In the genomic region with DNA sequence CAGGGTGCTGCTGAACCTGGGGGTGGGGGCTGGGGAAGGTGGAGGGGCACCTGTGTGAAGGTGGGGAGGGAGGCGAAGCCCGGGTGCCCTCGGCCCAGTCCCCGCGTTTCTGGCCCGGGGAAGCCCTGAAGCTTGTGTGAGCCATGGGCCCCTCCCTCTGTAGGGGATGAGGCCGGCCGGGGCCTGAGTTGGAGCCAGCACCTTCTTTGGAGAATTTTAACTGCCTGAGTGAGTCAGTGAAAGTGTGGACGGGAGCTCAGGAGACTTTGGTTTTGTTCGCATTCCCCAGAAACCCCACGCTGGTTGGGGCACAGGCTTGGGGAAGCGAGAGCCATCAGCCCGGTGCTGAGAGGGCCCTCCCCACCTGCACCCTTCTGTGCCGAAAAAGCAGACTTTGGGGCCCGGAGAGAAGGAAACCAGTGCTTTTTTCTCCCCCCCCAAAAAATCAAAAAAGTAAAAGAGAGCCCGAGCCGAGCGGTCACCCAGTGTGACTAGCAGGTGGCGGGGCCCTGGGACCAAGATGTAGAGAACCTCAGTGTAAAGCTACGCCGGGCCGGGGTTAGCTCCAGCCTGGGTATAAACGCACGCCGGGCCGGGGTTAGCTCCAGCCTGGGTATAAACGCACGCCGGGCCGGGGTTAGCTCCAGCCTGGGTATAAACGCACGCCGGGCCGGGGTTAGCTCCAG, we compare ENCODE assay signal across 1 cellular context.
TF ChIP-seq lines count a peak whose summit lies in the region.

No MANE protein-coding gene starts in this region.

TF ChIP-seq in H1, 55 proteins besides CTCF, POLR2A, EP300 and RAD21:
- no peak for TF ChIP-seq CBX5 (IDR thresholded peaks at IDR 0.05; ENCODE audit: low read depth, low read length)
- no peak for TF ChIP-seq FOSL1 (IDR thresholded peaks at IDR 0.05; ENCODE audit: insufficient read depth, low read depth, low read length)
- TF ChIP-seq SP2 (IDR thresholded peaks at IDR 0.05; ENCODE audit: low read length) = no peak
- TF ChIP-seq RNF2 (IDR thresholded peaks at IDR 0.05; ENCODE audit: borderline replicate concordance, low read depth, low read length, missing control alignments, poor library complexity, severe bottlenecking) = no peak
- no peak for TF ChIP-seq GTF2F1 (IDR thresholded peaks at IDR 0.05; ENCODE audit: borderline replicate concordance, low read depth, low read length)
- TF ChIP-seq SUZ12 (IDR thresholded peaks at IDR 0.05; ENCODE audit: low read length) = no peak
- no peak for TF ChIP-seq BCL11A (IDR thresholded peaks at IDR 0.05; ENCODE audit: low read depth in 2 of 2, low read length in 2 of 2)
- TF ChIP-seq SRF (IDR thresholded peaks at IDR 0.05; ENCODE audit: low read depth, low read length) = no peak
- no peak for TF ChIP-seq EGR1 (IDR thresholded peaks at IDR 0.05; ENCODE audit: borderline replicate concordance, low read depth, low read length)
- TF ChIP-seq CHD2 (IDR thresholded peaks at IDR 0.05; ENCODE audit: low read length) = no peak
- TF ChIP-seq RFX5 (IDR thresholded peaks at IDR 0.05; ENCODE audit: borderline replicate concordance, low read depth, low read length) = no peak
- TF ChIP-seq TEAD4 (IDR thresholded peaks at IDR 0.05; ENCODE audit: low read depth, low read length) = no peak
- TF ChIP-seq HDAC6 (IDR thresholded peaks at IDR 0.05; ENCODE audit: low read depth, low read length) = no peak
- no peak for TF ChIP-seq CTBP2 (IDR thresholded peaks at IDR 0.05; ENCODE audit: borderline replicate concordance, insufficient read depth, insufficient read length, low read length)
- no peak for TF ChIP-seq KDM5A (IDR thresholded peaks at IDR 0.05; ENCODE audit: low read length)
- TF ChIP-seq POU5F1 (IDR thresholded peaks at IDR 0.05; ENCODE audit: low read depth, low read length) = no peak
- TF ChIP-seq SIN3A (conservative IDR thresholded peaks at IDR 0.05 in 1 of 2, IDR thresholded peaks at IDR 0.05 in 1 of 2; ENCODE audit: low read depth in 1 of 2, low read length in 2 of 2) = no peak
- no peak for TF ChIP-seq ATF3 (IDR thresholded peaks at IDR 0.05; ENCODE audit: insufficient read depth, low read depth, low read length)
